1 cellular context compared by ENCODE assay signal in the genomic region with DNA sequence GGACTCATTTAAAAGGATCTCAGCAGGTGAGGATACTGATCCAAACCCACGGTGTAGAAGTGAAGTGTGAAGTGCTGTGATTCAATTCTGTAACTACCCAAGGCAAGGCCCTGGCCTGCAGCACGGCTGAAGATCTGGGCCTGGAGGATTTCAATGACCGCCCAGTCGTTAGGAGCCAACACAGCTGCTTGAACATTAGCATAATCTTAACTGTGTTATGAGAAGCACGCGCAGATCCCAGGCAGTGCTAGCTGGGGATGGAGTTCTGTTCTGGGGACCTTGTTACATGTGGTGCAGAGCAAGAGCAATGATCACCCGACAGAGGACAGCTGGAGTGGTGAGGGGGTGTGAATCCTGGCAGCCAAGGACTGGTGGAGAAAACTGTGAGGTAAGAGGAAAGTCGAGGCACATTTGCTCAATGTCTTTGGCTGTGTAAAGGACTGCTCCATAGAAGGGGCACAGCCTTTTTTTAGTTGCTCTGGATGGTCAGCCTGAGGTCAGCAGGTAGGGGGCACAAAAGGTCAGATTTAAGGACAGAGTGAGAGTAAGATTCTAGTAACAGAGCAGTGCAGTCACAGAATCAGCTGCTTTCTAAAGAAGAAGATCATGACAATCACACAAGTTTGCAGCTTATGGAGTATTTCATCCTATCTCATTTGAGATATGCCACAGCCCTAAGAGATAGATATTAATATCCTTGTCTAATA.
TF ChIP-seq lines count a peak whose summit lies in the region.

No MANE protein-coding gene starts in this region.

TF ChIP-seq in GM23338, 12 proteins besides CTCF, POLR2A, EP300 and RAD21 (continued from another document):
- TF ChIP-seq, protein P1, sequence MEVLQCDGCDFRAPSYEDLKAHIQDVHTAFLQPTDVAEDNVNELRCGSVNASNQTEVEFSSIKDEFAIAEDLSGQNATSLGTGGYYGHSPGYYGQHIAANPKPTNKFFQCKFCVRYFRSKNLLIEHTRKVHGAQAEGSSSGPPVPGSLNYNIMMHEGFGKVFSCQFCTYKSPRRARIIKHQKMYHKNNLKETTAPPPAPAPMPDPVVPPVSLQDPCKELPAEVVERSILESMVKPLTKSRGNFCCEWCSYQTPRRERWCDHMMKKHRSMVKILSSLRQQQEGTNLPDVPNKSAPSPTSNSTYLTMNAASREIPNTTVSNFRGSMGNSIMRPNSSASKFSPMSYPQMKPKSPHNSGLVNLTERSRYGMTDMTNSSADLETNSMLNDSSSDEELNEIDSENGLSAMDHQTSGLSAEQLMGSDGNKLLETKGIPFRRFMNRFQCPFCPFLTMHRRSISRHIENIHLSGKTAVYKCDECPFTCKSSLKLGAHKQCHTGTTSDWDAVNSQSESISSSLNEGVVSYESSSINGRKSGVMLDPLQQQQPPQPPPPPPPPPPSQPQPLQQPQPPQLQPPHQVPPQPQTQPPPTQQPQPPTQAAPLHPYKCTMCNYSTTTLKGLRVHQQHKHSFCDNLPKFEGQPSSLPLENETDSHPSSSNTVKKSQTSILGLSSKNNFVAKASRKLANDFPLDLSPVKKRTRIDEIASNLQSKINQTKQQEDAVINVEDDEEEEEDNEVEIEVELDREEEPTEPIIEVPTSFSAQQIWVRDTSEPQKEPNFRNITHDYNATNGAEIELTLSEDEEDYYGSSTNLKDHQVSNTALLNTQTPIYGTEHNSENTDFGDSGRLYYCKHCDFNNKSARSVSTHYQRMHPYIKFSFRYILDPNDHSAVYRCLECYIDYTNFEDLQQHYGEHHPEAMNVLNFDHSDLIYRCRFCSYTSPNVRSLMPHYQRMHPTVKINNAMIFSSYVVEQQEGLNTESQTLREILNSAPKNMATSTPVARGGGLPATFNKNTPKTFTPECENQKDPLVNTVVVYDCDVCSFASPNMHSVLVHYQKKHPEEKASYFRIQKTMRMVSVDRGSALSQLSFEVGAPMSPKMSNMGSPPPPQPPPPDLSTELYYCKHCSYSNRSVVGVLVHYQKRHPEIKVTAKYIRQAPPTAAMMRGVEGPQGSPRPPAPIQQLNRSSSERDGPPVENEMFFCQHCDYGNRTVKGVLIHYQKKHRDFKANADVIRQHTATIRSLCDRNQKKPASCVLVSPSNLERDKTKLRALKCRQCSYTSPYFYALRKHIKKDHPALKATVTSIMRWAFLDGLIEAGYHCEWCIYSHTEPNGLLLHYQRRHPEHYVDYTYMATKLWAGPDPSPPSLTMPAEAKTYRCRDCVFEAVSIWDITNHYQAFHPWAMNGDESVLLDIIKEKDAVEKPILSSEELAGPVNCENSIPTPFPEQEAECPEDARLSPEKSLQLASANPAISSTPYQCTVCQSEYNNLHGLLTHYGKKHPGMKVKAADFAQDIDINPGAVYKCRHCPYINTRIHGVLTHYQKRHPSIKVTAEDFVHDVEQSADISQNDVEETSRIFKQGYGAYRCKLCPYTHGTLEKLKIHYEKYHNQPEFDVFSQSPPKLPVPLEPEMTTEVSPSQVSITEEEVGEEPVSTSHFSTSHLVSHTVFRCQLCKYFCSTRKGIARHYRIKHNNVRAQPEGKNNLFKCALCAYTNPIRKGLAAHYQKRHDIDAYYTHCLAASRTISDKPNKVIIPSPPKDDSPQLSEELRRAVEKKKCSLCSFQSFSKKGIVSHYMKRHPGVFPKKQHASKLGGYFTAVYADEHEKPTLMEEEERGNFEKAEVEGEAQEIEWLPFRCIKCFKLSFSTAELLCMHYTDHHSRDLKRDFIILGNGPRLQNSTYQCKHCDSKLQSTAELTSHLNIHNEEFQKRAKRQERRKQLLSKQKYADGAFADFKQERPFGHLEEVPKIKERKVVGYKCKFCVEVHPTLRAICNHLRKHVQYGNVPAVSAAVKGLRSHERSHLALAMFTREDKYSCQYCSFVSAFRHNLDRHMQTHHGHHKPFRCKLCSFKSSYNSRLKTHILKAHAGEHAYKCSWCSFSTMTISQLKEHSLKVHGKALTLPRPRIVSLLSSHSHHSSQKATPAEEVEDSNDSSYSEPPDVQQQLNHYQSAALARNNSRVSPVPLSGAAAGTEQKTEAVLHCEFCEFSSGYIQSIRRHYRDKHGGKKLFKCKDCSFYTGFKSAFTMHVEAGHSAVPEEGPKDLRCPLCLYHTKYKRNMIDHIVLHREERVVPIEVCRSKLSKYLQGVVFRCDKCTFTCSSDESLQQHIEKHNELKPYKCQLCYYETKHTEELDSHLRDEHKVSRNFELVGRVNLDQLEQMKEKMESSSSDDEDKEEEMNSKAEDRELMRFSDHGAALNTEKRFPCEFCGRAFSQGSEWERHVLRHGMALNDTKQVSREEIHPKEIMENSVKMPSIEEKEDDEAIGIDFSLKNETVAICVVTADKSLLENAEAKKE (CRISPR knock-in tag; IDR thresholded peaks at IDR 0.05), result no peak
- TF ChIP-seq ZNF331 (CRISPR knock-in tag; IDR thresholded peaks at IDR 0.05; ENCODE audit: low read depth) (no peak), CREB1 (CRISPR knock-in tag; IDR thresholded peaks at IDR 0.05; ENCODE audit: low read depth) (no peak)
